In the genomic region with DNA sequence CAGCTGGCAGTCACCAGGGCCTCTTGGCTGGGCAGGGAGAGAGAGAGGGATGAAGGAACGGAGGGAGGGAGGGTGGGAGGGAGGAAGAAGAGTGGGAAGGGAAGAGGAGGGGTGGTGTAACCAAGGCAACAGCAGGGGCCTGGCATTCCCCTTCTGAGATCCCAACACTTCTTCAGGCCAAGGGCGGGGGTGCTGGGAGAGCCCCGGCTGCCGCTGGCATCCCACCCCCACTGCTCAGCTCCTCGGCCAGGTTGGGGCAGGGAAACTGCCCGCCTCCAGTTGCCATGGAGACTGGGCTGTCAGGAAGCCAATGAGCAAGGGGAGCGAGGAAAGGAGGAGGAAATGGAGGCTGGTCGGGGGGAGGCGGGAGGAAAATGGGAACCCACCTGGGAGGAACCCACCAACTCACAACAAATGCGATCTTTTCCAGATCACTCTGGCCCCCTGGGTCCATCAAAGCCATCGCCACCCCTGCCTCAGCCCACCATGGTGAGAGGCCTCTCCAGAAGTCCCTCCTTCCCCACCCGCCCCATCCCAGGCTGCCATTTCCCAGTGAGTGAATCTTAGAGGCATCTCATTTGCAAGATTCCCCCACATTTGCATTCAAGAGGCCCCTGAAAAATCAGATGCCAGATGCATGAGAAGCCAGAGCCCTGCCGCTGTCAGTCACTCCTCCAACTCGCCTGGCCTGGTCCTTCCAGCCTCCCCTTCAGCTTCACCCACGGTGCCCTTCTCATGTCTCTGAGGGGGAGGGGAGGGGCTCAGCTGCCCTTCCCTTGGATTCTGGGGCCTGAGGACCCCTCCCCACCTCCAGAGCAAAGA, we compare ENCODE assay signal across 1 cellular context.
TF ChIP-seq lines count a peak whose summit lies in the region.

No MANE protein-coding gene starts in this region.

TF ChIP-seq in K562, 482 proteins besides CTCF, POLR2A, EP300 and RAD21:
- no peak for TF ChIP-seq DPF2 (IDR thresholded peaks at IDR 0.05)
- peak; percentile 88 for TF ChIP-seq RFX1 (IDR thresholded peaks at IDR 0.05)
- TF ChIP-seq, protein P1, sequence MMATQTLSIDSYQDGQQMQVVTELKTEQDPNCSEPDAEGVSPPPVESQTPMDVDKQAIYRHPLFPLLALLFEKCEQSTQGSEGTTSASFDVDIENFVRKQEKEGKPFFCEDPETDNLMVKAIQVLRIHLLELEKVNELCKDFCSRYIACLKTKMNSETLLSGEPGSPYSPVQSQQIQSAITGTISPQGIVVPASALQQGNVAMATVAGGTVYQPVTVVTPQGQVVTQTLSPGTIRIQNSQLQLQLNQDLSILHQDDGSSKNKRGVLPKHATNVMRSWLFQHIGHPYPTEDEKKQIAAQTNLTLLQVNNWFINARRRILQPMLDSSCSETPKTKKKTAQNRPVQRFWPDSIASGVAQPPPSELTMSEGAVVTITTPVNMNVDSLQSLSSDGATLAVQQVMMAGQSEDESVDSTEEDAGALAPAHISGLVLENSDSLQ (IDR thresholded peaks at IDR 0.05), result 0 out of 2 replicates have a peak, but pooled peaks have one; percentile 17
